In genomic region chr2:21254170-21254965, GRCh38 we compare ENCODE assay signal across 2 cellular contexts.
TF ChIP-seq lines count a peak whose summit lies in the region.

No MANE protein-coding gene starts in this region.

TF ChIP-seq in A549, 52 proteins besides CTCF, POLR2A, EP300 and RAD21:
- no peak for TF ChIP-seq BHLHE40 (IDR thresholded peaks at IDR 0.05; ENCODE audit: low read depth, low read length)
- TF ChIP-seq MAFK (IDR thresholded peaks at IDR 0.05; ENCODE audit: partially characterized antibody) = peak; percentile 20
- TF ChIP-seq REST (IDR thresholded peaks at IDR 0.05) = no peak
- no peak for TF ChIP-seq MYC (IDR thresholded peaks at IDR 0.05; ENCODE audit: borderline replicate concordance, low read length)

TF ChIP-seq in K562, 482 proteins besides CTCF, POLR2A, EP300 and RAD21:
- TF ChIP-seq IFI16 (CRISPR knock-in tag; IDR thresholded peaks at IDR 0.05) = no peak
- no peak for TF ChIP-seq ZNF239 (CRISPR knock-in tag; IDR thresholded peaks at IDR 0.05)
- TF ChIP-seq YBX1 (IDR thresholded peaks at IDR 0.05) = no peak
- no peak for TF ChIP-seq CLOCK (CRISPR knock-in tag; IDR thresholded peaks at IDR 0.05; ENCODE audit: borderline replicate concordance)
- TF ChIP-seq TCF7 (IDR thresholded peaks at IDR 0.05; ENCODE audit: borderline replicate concordance) = no peak
- TF ChIP-seq BDP1 (IDR thresholded peaks at IDR 0.05; ENCODE audit: insufficient read depth, insufficient read length) = no peak
- no peak for TF ChIP-seq ZNF668 (CRISPR knock-in tag; IDR thresholded peaks at IDR 0.05)
- TF ChIP-seq ZKSCAN3 (CRISPR knock-in tag; IDR thresholded peaks at IDR 0.05) = no peak
- no peak for TF ChIP-seq ETV1 (tag; conservative IDR thresholded peaks at IDR 0.05; ENCODE audit: low read depth)
- no peak for TF ChIP-seq MYBL2 (IDR thresholded peaks at IDR 0.05; ENCODE audit: low read depth)
- TF ChIP-seq MYBL2 (CRISPR knock-in tag; IDR thresholded peaks at IDR 0.05; ENCODE audit: borderline replicate concordance) = no peak
- no peak for TF ChIP-seq THAP12 (CRISPR knock-in tag; IDR thresholded peaks at IDR 0.05)
- no peak for TF ChIP-seq KLF6 (CRISPR knock-in tag; IDR thresholded peaks at IDR 0.05; ENCODE audit: borderline replicate concordance)
- no peak for TF ChIP-seq PKNOX1 (IDR thresholded peaks at IDR 0.05)
- no peak for TF ChIP-seq SIN3B (IDR thresholded peaks at IDR 0.05; ENCODE audit: low read depth)
- no peak for TF ChIP-seq E2F3 (CRISPR knock-in tag; IDR thresholded peaks at IDR 0.05)
- no peak for TF ChIP-seq ZNF436 (CRISPR knock-in tag; IDR thresholded peaks at IDR 0.05)
